Comparison of ENCODE assay signal across 8 cellular contexts in genomic region chr5:109691248-109691574, GRCh38. TPM values are rescaled to one million over a fixed set of nuclear protein-coding genes. Genes with fewer than 3 reads are reported as not detected.
DNase-seq lines count a peak whose midpoint lies in the region; ATAC-seq, FAIRE-seq and TF ChIP-seq lines count a peak whose summit lies in the region.

No MANE protein-coding gene starts in this region.

- peak overlapping the region; percentile 36 for H2AFZ ChIP-seq in astrocyte (ENCODE audit: low read depth, low read length)

- intact Hi-C loops in uterus (cut with DNase I; ENCODE audit: low total_unique reads), result no loop called here

- H3K4me3 Mint-ChIP-seq in HFFc6 (peak overlapping the region; percentile 96), astrocyte (ENCODE audit: unreplicated experiment) (peak overlapping the region; percentile 96)

- H3K9me3 ChIP-seq in astrocyte (ENCODE audit: insufficient read depth, low read depth, low read length) (no peaks in the 10 kb centered on the region), lung (ENCODE audit: control insufficient read depth in 2 of 2, insufficient read depth in 1 of 2, low read length in 1 of 2) (no peaks in the 10 kb centered on the region), uterus (no peaks in the 10 kb centered on the region)

- FAIRE-seq in astrocyte (lab: Jason Lieb, UNC), result no peak

- H3K36me3 Mint-ChIP-seq in HFFc6 (ENCODE audit: low read depth), result no peaks in the 10 kb centered on the region
- no peaks in the 10 kb centered on the region for H3K36me3 Mint-ChIP-seq in astrocyte (ENCODE audit: low read depth, unreplicated experiment)

- H4K20me1 ChIP-seq in astrocyte (ENCODE audit: insufficient read depth, low read length), result peaks cover 43% of the 10 kb centered on the region

- H3K27ac Mint-ChIP-seq in HFFc6 (peak overlapping the region; percentile 88), astrocyte (ENCODE audit: unreplicated experiment) (peak overlapping the region; percentile 77)

- ATAC-seq in lung (ENCODE audit: insufficient read depth, low FRiP score), result no peak

- DNase-seq in HFFc6, result no peak
- DNase-seq in astrocyte (ENCODE audit: low read depth), result no peak
- no peak for DNase-seq in lung (ENCODE audit: low spot score)
- DNase-seq in uterus, result no peak
- DNase-seq in NCI-H1436 treated with DMSO at 0.1 percent for 48 hours (lab: John Stamatoyannopoulos, UW), result no peak
- no peak for DNase-seq in AG08396 (ENCODE audit: low spot score)
- DNase-seq in kidney glomerular epithelial cell (lab: John Stamatoyannopoulos, UW), result no peak

- H3K27ac ChIP-seq in 22Rv1, result peak overlapping the region; percentile 98
- H3K27ac ChIP-seq in astrocyte (ENCODE audit: low read depth, low read length), result peak overlapping the region; percentile 84
- no peak overlapping the region for H3K27ac ChIP-seq in lung (ENCODE audit: low read depth in 1 of 2, low read length in 1 of 2)
- H3K27ac ChIP-seq in uterus, result peak overlapping the region; percentile 94 to 99

- WGBS in lung, 2 donors, result 1 to 3% methylated on average over 11 of the region's 11 CpGs

- H3K4me1 Mint-ChIP-seq in HFFc6 (ENCODE audit: low read depth), result peaks cover 50% of the 10 kb centered on the region
- H3K4me1 Mint-ChIP-seq in astrocyte (ENCODE audit: low read depth, unreplicated experiment), result peaks cover 39% of the 10 kb centered on the region

- H3K4me2 ChIP-seq in astrocyte (ENCODE audit: low read length), result peak overlapping the region; percentile 81

- no peak for TF ChIP-seq POLR2A in uterus (IDR thresholded peaks at IDR 0.05)

- TF ChIP-seq CTCF in 22Rv1 (IDR thresholded peaks at IDR 0.05) (peak; percentile 19), HFFc6 (IDR thresholded peaks at IDR 0.05) (peak; percentile 48; the same call in 1 of the 2 replicates), astrocyte (IDR thresholded peaks at IDR 0.05; ENCODE audit: insufficient read depth, low read depth, low read length) (no peak), lung (IDR thresholded peaks at IDR 0.05; ENCODE audit: control extremely low read depth, extremely low read depth) (no peak), uterus (IDR thresholded peaks at IDR 0.05) (no peak)

- no peaks in the 10 kb centered on the region for H3K36me3 ChIP-seq in astrocyte (ENCODE audit: insufficient read depth, low read length)
- no peaks in the 10 kb centered on the region for H3K36me3 ChIP-seq in lung (ENCODE audit: control insufficient read depth in 2 of 2, insufficient read depth in 2 of 2, low read length in 2 of 2)
- no peaks in the 10 kb centered on the region for H3K36me3 ChIP-seq in uterus

- H3K27me3 Mint-ChIP-seq in HFFc6 (ENCODE audit: insufficient read depth), result peaks cover 2% of the 10 kb centered on the region
- no peaks in the 10 kb centered on the region for H3K27me3 Mint-ChIP-seq in astrocyte (ENCODE audit: low read depth, unreplicated experiment)

- peak overlapping the region; percentile 92 for H3K9ac ChIP-seq in astrocyte (ENCODE audit: low read length)

- H3K9me3 Mint-ChIP-seq in HFFc6, result peaks cover 12% of the 10 kb centered on the region; the same call in 1 of the 2 replicates
- H3K9me3 Mint-ChIP-seq in astrocyte (ENCODE audit: unreplicated experiment), result no peaks in the 10 kb centered on the region

- no peaks in the 10 kb centered on the region for H3K27me3 ChIP-seq in astrocyte (ENCODE audit: insufficient read depth, low read length)
- H3K27me3 ChIP-seq in lung (ENCODE audit: control insufficient read depth, insufficient read depth), result no peaks in the 10 kb centered on the region
- H3K27me3 ChIP-seq in uterus, result no peaks in the 10 kb centered on the region

- H3K4me1 ChIP-seq in astrocyte (ENCODE audit: insufficient read depth, low read length) (peaks cover 15% of the 10 kb centered on the region), lung (ENCODE audit: control insufficient read depth in 2 of 2, insufficient read depth in 2 of 2, low read length in 2 of 2) (peaks cover 8 to 10% of the 10 kb centered on the region in 2 donors), uterus (no peaks in the 10 kb centered on the region)

- H3K79me2 ChIP-seq in astrocyte (ENCODE audit: insufficient read depth, low read length), result peaks cover 63% of the 10 kb centered on the region

- H3K4me3 ChIP-seq in astrocyte (ENCODE audit: insufficient read depth, low read depth, low read length) (peak overlapping the region; percentile 92), lung (peak overlapping the region; percentile 74), uterus (peak overlapping the region; percentile 72 to 85)

RNA-seq across cellular contexts. Expression of gene MAN2A1, which starts 1.5 kb away (rescaled TPM):
- 10 to 100 TPM; 29.1 to 47.7 (median 39.0) TPM for total RNA-seq in HFFc6 (2021; fragmentation: NEBNext Ultra II Directional; extraction: Animal tissue kit (Norgen Biotek cat#: 25700))
- total RNA-seq in astrocyte (93.8 and 109 TPM in 2 replicates), lung (10 to 100 TPM; 36.4 to 65.1 TPM), uterus (100 to 1,000 TPM in 1 of 4 donors, 10 to 100 TPM in 3; 22.8 to 109 (median 40.6) TPM)
- polyA plus RNA-seq in lung, result 10 to 100 TPM in 1 of 2 donors, 1 to 10 TPM in 1; 7.8 to 14.2 TPM

Comparison
In these comparisons a context has a peak if more than half of its experiments do, and no peak if none do; other contexts are left out.
1. H3K27ac ChIP-seq: peak in 22Rv1 (single experiment), astrocyte (single experiment) and uterus (2 of 2); none in lung (0 of 2).
2. CTCF ChIP-seq: peak in 22Rv1 (single experiment) and HFFc6 (single experiment); none in astrocyte (single experiment), lung (single experiment) and uterus (0 of 4).
3. Peak in every context shown above with its lines, with median percentiles within 50 percentile points of each other: H3K4me3 ChIP-seq.